In the genomic region with DNA sequence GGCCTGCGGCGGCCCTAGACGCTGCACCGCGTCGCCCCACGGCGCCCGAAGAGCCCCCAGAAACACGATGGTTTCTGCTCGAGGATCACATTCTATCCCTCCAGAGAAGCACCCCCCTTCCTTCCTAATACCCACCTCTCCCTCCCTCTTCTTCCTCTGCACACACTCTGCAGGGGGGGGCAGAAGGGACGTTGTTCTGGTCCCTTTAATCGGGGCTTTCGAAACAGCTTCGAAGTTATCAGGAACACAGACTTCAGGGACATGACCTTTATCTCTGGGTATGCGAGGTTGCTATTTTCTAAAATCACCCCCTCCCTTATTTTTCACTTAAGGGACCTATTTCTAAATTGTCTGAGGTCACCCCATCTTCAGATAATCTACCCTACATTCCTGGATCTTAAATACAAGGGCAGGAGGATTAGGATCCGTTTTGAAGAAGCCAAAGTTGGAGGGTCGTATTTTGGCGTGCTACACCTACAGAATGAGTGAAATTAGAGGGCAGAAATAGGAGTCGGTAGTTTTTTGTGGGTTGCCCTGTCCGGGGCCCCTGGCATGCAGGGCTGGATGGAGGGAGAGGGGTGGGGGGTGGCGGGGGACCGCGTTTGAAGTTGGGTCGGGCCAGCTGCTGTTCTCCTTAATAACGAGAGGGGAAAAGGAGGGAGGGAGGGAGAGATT, we compare ENCODE assay signal across 8 cellular contexts. TPM values are rescaled to one million over a fixed set of nuclear protein-coding genes. Genes with fewer than 3 reads are reported as not detected.
DNase-seq lines count a peak whose midpoint lies in the region; ATAC-seq and TF ChIP-seq lines count a peak whose summit lies in the region.

No MANE protein-coding gene starts in this region.

- H3K9ac ChIP-seq in DND-41 (ENCODE audit: low read depth, low read length) = peak overlapping the region; percentile 52

- peaks cover 24% of the 10 kb centered on the region for H4K20me1 ChIP-seq in DND-41 (ENCODE audit: insufficient read depth, low read length)

- TF ChIP-seq EP300 in ovary (IDR thresholded peaks at IDR 0.05) = no peak

- H3K27me3 ChIP-seq in DND-41 (ENCODE audit: insufficient read depth, low read length, poor library complexity) = peaks cover 90% of the 10 kb centered on the region
- H3K27me3 ChIP-seq in esophagus (ENCODE audit: control insufficient read depth in 1 of 2, insufficient read depth in 2 of 2, low read length in 2 of 2) = peaks cover 0 to 7% of the 10 kb centered on the region in 2 donors
- H3K27me3 ChIP-seq in ovary = no peaks in the 10 kb centered on the region

- H3K4me3 ChIP-seq in DND-41 (ENCODE audit: low read depth in 1 of 2, low read length in 2 of 2) (peak overlapping the region; percentile 27 to 62; a peak in 3 of 4 replicates), esophagus (ENCODE audit: low read depth in 1 of 2, low read length in 2 of 2) (peak overlapping the region; percentile 71 to 86), ovary (peak overlapping the region; percentile 43)

- TF ChIP-seq POLR2A in ovary (IDR thresholded peaks at IDR 0.05) = no peak

- DNase-seq in DND-41 (peak; percentile 35), RKO (ENCODE audit: low spot score) (peak; percentile 60), ovary (no peak), NCI-H748 treated with DMSO at 0.1 percent for 48 hours (lab: John Stamatoyannopoulos, UW) (no peak), C1 segment of cervical spinal cord (lab: John Stamatoyannopoulos, UW) (no peak), kidney glomerular epithelial cell (lab: John Stamatoyannopoulos, UW) (no peak), GM19238 (ENCODE audit: insufficient read length, low spot score) (no peak)

- H3K79me2 ChIP-seq in DND-41 (ENCODE audit: insufficient read depth, low read length) = no peaks in the 10 kb centered on the region

- ATAC-seq in DND-41 (ENCODE audit: insufficient read depth, low read depth) = peak; percentile 3; the same call in 1 of the 3 replicates

- H3K27ac ChIP-seq in DND-41 (ENCODE audit: low read length) (no peak overlapping the region), esophagus (ENCODE audit: low read depth in 2 of 2, low read length in 1 of 2) (peak overlapping the region; percentile 91 to 93), ovary (peak overlapping the region in 1 of 2 donors; percentile 46)

- H3K9me3 ChIP-seq in DND-41 (ENCODE audit: insufficient read depth, low read length, severe bottlenecking) = no peaks in the 10 kb centered on the region
- no peaks in the 10 kb centered on the region for H3K9me3 ChIP-seq in esophagus (ENCODE audit: control insufficient read depth in 2 of 2, insufficient read depth in 1 of 2, low read depth in 1 of 2, low read length in 1 of 2)
- H3K9me3 ChIP-seq in ovary = no peaks in the 10 kb centered on the region

- H3K4me2 ChIP-seq in DND-41 (ENCODE audit: insufficient read depth, low read length) = peak overlapping the region; percentile 98

- intact Hi-C loops in ovary (cut with DNase I) = loop anchor here (5.0 to 10.0 kb wide), 4 partner anchors 238 to 968 kb away; no protein-coding TSS in a partner anchor

- H3K4me1 ChIP-seq in DND-41 (ENCODE audit: insufficient read depth, low read length) (peaks cover 59% of the 10 kb centered on the region), esophagus (ENCODE audit: control insufficient read depth in 2 of 2, insufficient read depth in 2 of 2, low read length in 1 of 2) (peaks cover 4 to 12% of the 10 kb centered on the region in 2 donors), ovary (ENCODE audit: insufficient read depth) (peaks cover 16% of the 10 kb centered on the region)

- peak overlapping the region; percentile 83 for H2AFZ ChIP-seq in DND-41 (ENCODE audit: low read depth, low read length)

- WGBS in esophagus, 2 donors = 0 to 1% methylated on average over 23 to 26 of the region's 26 CpGs
- WGBS in ovary, 3 donors = 2% methylated on average over 26 of the region's 26 CpGs

- no peak for TF ChIP-seq CTCF in DND-41 (IDR thresholded peaks at IDR 0.05; ENCODE audit: borderline replicate concordance, extremely low read depth, low read length, poor library complexity, severe bottlenecking)
- no peak for TF ChIP-seq CTCF in ovary (IDR thresholded peaks at IDR 0.05)

- H3K36me3 ChIP-seq in DND-41 (ENCODE audit: insufficient read depth, low read length) (no peaks in the 10 kb centered on the region), esophagus (ENCODE audit: control insufficient read depth in 2 of 2, insufficient read depth in 2 of 2, low read length in 1 of 2) (no peaks in the 10 kb centered on the region), ovary (no peaks in the 10 kb centered on the region)

RNA-seq across cellular contexts. Expression of gene CCND2, which starts 0.4 kb away (rescaled TPM):
- polyA plus RNA-seq in esophagus (1 to 10 TPM; 5.7 to 6.1 TPM), ovary (10 to 100 TPM in 1 of 2 donors, 1 to 10 TPM in 1; 4.0 to 16.3 TPM)
- total RNA-seq in ovary = 100 to 1,000 TPM in 1 of 7 donors, 10 to 100 TPM in 6; 24.1 to 105 (median 70.7) TPM

RNA-seq across cellular contexts. Expression of gene TIGAR, which starts 47.9 kb away (rescaled TPM):
- polyA plus RNA-seq in esophagus = 1 to 10 TPM; 2.4 to 5.3 TPM
- total RNA-seq in ovary = 10 to 100 TPM in 1 of 7 donors, 1 to 10 TPM in 5, under 1 TPM in 1; 0.36 to 10.3 (median 4.1) TPM
- polyA plus RNA-seq in ovary = 1 to 10 TPM; 1.0 to 8.1 TPM

Comparison
In these comparisons a context has a peak if more than half of its experiments do, and no peak if none do; other contexts are left out.
1. DNase-seq: peak in DND-41 (single experiment) and RKO (single experiment); none in ovary (0 of 5), NCI-H748 treated with DMSO at 0.1 percent for 48 hours (single experiment), C1 segment of cervical spinal cord (0 of 14), kidney glomerular epithelial cell (single experiment) and GM19238 (single experiment).
2. Peak in every context shown above with its lines, with median percentiles within 50 percentile points of each other: H3K4me3 ChIP-seq.